ENCODE assay signal across 8 cellular contexts in genomic region chrX:88366314-88366713, GRCh38.
"Had no signal": no experiment of that assay in that cellular context is flagged by ENCODE, and none has a peak within 500 bp of the region (broad histone marks: within the 10 kb centered on the region; RNA-seq: fewer than 3 reads in every experiment).

No MANE protein-coding gene starts in this region.

- DNase-seq: GDM1, GF-D8 had no signal

- ATAC-seq: GM12878 had no signal

- FAIRE-seq: G401.6, GM12878, GM12891, GM12892, GM18507, GM19239 had no signal

- H3K4me3 ChIP-seq: GM12878 had no signal
